ENCODE assay signal across 8 cellular contexts in the genomic region with DNA sequence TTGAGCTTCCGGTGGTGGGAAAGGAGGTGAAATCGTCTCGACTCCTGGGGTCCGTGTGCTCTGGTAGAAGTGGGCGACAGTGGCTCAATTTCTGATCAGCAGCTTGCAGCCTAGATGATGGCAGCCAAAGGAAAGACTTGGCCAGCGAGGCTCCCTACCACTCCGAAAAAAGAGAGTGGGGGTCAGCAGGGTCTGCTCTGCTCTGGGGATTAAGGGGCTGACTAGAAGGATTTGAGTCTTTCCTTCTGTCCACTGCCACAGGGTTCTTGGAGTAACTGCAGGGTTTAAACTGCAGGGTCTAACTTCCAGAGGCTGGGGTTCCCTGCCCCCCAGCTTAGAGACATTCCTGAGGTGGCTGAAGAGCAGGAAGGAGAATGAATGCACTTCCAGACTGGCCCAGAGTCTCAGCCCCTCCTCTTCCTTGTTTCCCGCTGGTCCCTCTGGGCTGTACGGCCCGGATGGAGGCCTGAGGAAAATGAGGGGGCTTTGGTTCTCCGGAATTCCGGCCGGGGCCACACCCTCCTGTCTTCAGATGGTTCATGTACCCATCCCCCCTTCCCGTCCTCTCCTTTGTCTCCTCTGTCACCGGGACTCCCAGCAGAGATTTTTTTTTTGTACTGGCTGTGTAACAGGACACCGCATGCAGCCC. TPM values are rescaled to one million over a fixed set of nuclear protein-coding genes. Genes with fewer than 3 reads are reported as not detected.
DNase-seq lines count a peak whose midpoint lies in the region; ATAC-seq and TF ChIP-seq lines count a peak whose summit lies in the region.

No MANE protein-coding gene starts in this region.

- TF ChIP-seq CTCF in CD14-positive monocyte (IDR thresholded peaks at IDR 0.05) = no peak
- TF ChIP-seq CTCF in adrenal gland (IDR thresholded peaks at IDR 0.05) = no peak
- TF ChIP-seq CTCF in smooth muscle cell (IDR thresholded peaks at IDR 0.05; ENCODE audit: borderline replicate concordance, insufficient read depth, poor library complexity, severe bottlenecking) = no peak

- H3K36me3 ChIP-seq in adrenal gland (replicated peaks in 1 of 2) (peaks cover 0 to 19% of the 10 kb centered on the region in 2 donors), iPS-18a (ENCODE audit: control insufficient read depth, low read depth, low read length) (peaks cover 27% of the 10 kb centered on the region), smooth muscle cell (ENCODE audit: low read depth) (no peaks in the 10 kb centered on the region)

- H3F3A ChIP-seq in smooth muscle cell (ENCODE audit: low read depth) = peaks cover 66% of the 10 kb centered on the region

- TF ChIP-seq POLR2A in adrenal gland (IDR thresholded peaks at IDR 0.05) = no peak

- H3K9me3 ChIP-seq in adrenal gland (replicated peaks in 1 of 3) (no peaks in the 10 kb centered on the region), iPS-18a (ENCODE audit: control insufficient read depth, low read depth, low read length) (no peaks in the 10 kb centered on the region), smooth muscle cell (replicated peaks; ENCODE audit: low read depth) (no peaks in the 10 kb centered on the region)

- peaks cover 60 to 69% of the 10 kb centered on the region in 2 donors for H3K4me1 ChIP-seq in adrenal gland (replicated peaks in 1 of 2)
- H3K4me1 ChIP-seq in iPS-18a (ENCODE audit: control insufficient read depth, low read depth, low read length) = peaks cover 41% of the 10 kb centered on the region
- H3K4me1 ChIP-seq in smooth muscle cell (ENCODE audit: low read depth) = peaks cover 47% of the 10 kb centered on the region

- H3K27me3 Mint-ChIP-seq in CD14-positive monocyte (ENCODE audit: low read depth in 3 of 3) = peaks cover 8 to 24% (median 8%) of the 10 kb centered on the region in 3 donors

- no peaks in the 10 kb centered on the region for H3K36me3 Mint-ChIP-seq in CD14-positive monocyte

- no peak for DNase-seq in CD14-positive monocyte (ENCODE audit: low spot score)
- DNase-seq in adrenal gland = peak in 6 of 7 donors; percentile 40 to 81 (median 66)
- DNase-seq in smooth muscle cell (lab: John Stamatoyannopoulos, UW; ENCODE audit: unreplicated experiment) = no peak
- no peak for DNase-seq in NOMO-1 treated with dmso at 0.1 percent for 144 hours (lab: John Stamatoyannopoulos, UW; ENCODE audit: unreplicated experiment)
- no peak for DNase-seq in cerebellum (ENCODE audit: low spot score)

- H3K79me2 ChIP-seq in smooth muscle cell (ENCODE audit: low read depth) = peaks cover 58% of the 10 kb centered on the region

- no peak for TF ChIP-seq RAD21 in Ishikawa (IDR thresholded peaks at IDR 0.05; ENCODE audit: low read depth)

- H4K20me1 ChIP-seq in smooth muscle cell (ENCODE audit: low read depth) = peaks cover 54% of the 10 kb centered on the region

- peak overlapping the region; percentile 100 for H3K4me3 Mint-ChIP-seq in CD14-positive monocyte

- no peak overlapping the region for H2AFZ ChIP-seq in smooth muscle cell (ENCODE audit: low read depth)

- H3K4me2 ChIP-seq in smooth muscle cell = peak overlapping the region; percentile 94

- peaks cover 0 to 5% (median 0%) of the 10 kb centered on the region in 7 donors for H3K9me3 Mint-ChIP-seq in CD14-positive monocyte

- H3K4me3 ChIP-seq in adrenal gland (peak overlapping the region in 3 of 4 donors; percentile 83 to 99 (median 91)), iPS-18a (ENCODE audit: low read length) (peak overlapping the region; percentile 90), smooth muscle cell (peak overlapping the region; percentile 95)

- ATAC-seq in GM21619 (IDR thresholded peaks at IDR 0.05; ENCODE audit: unreplicated experiment) = no peak

- WGBS in adrenal gland, 4 donors = 3 to 7% (median 5%) methylated on average over 15 to 16 of the region's 16 CpGs
- WGBS in smooth muscle cell (ENCODE audit: low lambda C conversion rate) = under 1% methylated on average over 16 of the region's 16 CpGs

- 0 out of 2 replicates have a peak, but pooled peaks have one; percentile 14 for TF ChIP-seq EP300 in Ishikawa (IDR thresholded peaks at IDR 0.05; ENCODE audit: borderline replicate concordance)

- intact Hi-C loops in CD14-positive monocyte (cut with micrococcal nuclease) (no loop called here), adrenal gland (cut with DNase I) (no loop called here)

- H3K27me3 ChIP-seq in adrenal gland (no peaks in the 10 kb centered on the region), iPS-18a (ENCODE audit: control insufficient read depth, insufficient read depth, low read length) (no peaks in the 10 kb centered on the region), smooth muscle cell (ENCODE audit: low read depth) (no peaks in the 10 kb centered on the region)

- H3K27ac ChIP-seq in adrenal gland (peak overlapping the region; percentile 96 to 100 (median 99)), iPS-18a (ENCODE audit: low read length) (peak overlapping the region; percentile 96), smooth muscle cell (ENCODE audit: low read depth) (peak overlapping the region; percentile 99)

- H3K27ac Mint-ChIP-seq in CD14-positive monocyte = peak overlapping the region in 5 of 7 donors; percentile 20 to 90 (median 82)

- peaks cover 22% of the 10 kb centered on the region for H3K4me1 Mint-ChIP-seq in CD14-positive monocyte

- H3K9ac ChIP-seq in iPS-18a (ENCODE audit: low read length) (peak overlapping the region; percentile 81), smooth muscle cell (ENCODE audit: low read depth) (peak overlapping the region; percentile 99)

TF ChIP-seq in Ishikawa, 13 proteins besides CTCF, POLR2A, EP300 and RAD21:
- TF ChIP-seq NFIC (IDR thresholded peaks at IDR 0.05) = no peak
- TF ChIP-seq ZBTB7A (IDR thresholded peaks at IDR 0.05; ENCODE audit: low read depth) = 0 out of 2 replicates have a peak, but pooled peaks have one; percentile 47

RNA-seq across cellular contexts. Expression of gene SERPINH1, which starts 0.9 kb away (rescaled TPM):
- polyA plus RNA-seq in CD14-positive monocyte (1 to 10 TPM; 1.6 to 2.1 TPM), adrenal gland (100 to 1,000 TPM in 2 of 3 donors, 10 to 100 TPM in 1; 93.6 to 152 (median 127) TPM), smooth muscle cell (1,110 and 1,493 TPM in 2 replicates)
- total RNA-seq in adrenal gland (100 to 1,000 TPM; 156 to 529 (median 221) TPM), smooth muscle cell (2,653 and 2,895 TPM in 2 replicates), cerebellum (57.0 TPM)

RNA-seq across cellular contexts. Expression of gene GDPD5, which starts 37.2 kb away (rescaled TPM):
- 1 to 10 TPM; 4.9 to 7.6 TPM for polyA plus RNA-seq in CD14-positive monocyte
- total RNA-seq in adrenal gland = 10 to 100 TPM in 7 of 8 donors, 1 to 10 TPM in 1; 4.8 to 17.8 (median 14.5) TPM
- 100 to 1,000 TPM in 1 of 3 donors, 10 to 100 TPM in 1, 1 to 10 TPM in 1; 4.1 to 110 (median 35.0) TPM for polyA plus RNA-seq in adrenal gland
- total RNA-seq in smooth muscle cell = 2.3 and 3.2 TPM in 2 replicates
- polyA plus RNA-seq in smooth muscle cell = 5.8 and 7.1 TPM in 2 replicates
- 30.2 TPM for total RNA-seq in cerebellum

Comparison
In these comparisons a context has a peak if more than half of its experiments do, and no peak if none do; other contexts are left out.
1. DNase-seq: peak in adrenal gland (6 of 7); none in CD14-positive monocyte (single experiment), smooth muscle cell (single experiment), NOMO-1 treated with dmso at 0.1 percent for 144 hours (single experiment) and cerebellum (single experiment).
2. Peak in every context shown above with its lines, with median percentiles within 50 percentile points of each other: H3K27ac ChIP-seq and H3K4me3 ChIP-seq.